10 cellular contexts compared by ENCODE assay signal in genomic region chr10:59879363-59879935, GRCh38. TPM values are rescaled to one million over a fixed set of nuclear protein-coding genes. Genes with fewer than 3 reads are reported as not detected.
DNase-seq lines count a peak whose midpoint lies in the region; ATAC-seq and TF ChIP-seq lines count a peak whose summit lies in the region.
"Had no signal": no experiment of that assay in that cellular context is flagged by ENCODE, and none has a peak within 500 bp of the region (broad histone marks: within the 10 kb centered on the region; RNA-seq: fewer than 3 reads in every experiment).

No MANE protein-coding gene starts in this region.

- no peaks in the 10 kb centered on the region for H3K9me2 ChIP-seq in Karpas-422 (replicated peaks; ENCODE audit: insufficient read depth, low read length)

- peak overlapping the region; percentile 17 for H3K4me3 Mint-ChIP-seq in activated T-cell treated with anti-CD3 and anti-CD28 coated beads, Interleukin-2, amount 50 U/mL, for 4 hours

- no peak for DNase-seq in activated T-cell treated with anti-CD3 and anti-CD28 coated beads, Interleukin-2, amount 50 U/mL, for 4 hours
- no peak for DNase-seq in activated T-cell treated with anti-CD3 and anti-CD28 coated beads, Interleukin-2, amount 50 U/mL, for 48 hours
- DNase-seq in Karpas-422 = no peak
- DNase-seq in stimulated activated naive CD8-positive, alpha-beta T cell treated with anti-CD3 and anti-CD28 coated beads, Interleukin-15, Interleukin-2, amounts not matched to agents 100 U/mL and 50 U/mL, for 24 hours = no peak
- DNase-seq in GDM1 (lab: John Stamatoyannopoulos, UW) = no peak
- DNase-seq in gastrocnemius medialis = no peak
- no peak for DNase-seq in NCI-H1694 treated with DMSO at 0.1 percent for 48 hours (lab: John Stamatoyannopoulos, UW)
- DNase-seq: activated gamma-delta T cell treated with Interleukin-2 at 50 U/mL for 16 hours, erythroblast had no signal

- H3K27ac ChIP-seq in Karpas-422 (ENCODE audit: low read length) (peak overlapping the region; percentile 82), gastrocnemius medialis (peak overlapping the region in 2 of 4 donors; percentile 12 to 38)

- H3K27me3 ChIP-seq in Karpas-422 (ENCODE audit: low read length) (no peaks in the 10 kb centered on the region), gastrocnemius medialis (no peaks in the 10 kb centered on the region)

- H3K4me1 ChIP-seq in Karpas-422 (ENCODE audit: low read length) (peaks cover 91% of the 10 kb centered on the region), gastrocnemius medialis (peaks cover 29 to 31% of the 10 kb centered on the region in 2 donors)

- peaks cover 9% of the 10 kb centered on the region for H3K36me3 Mint-ChIP-seq in activated T-cell treated with anti-CD3 and anti-CD28 coated beads, Interleukin-2, amount 50 U/mL, for 4 hours (ENCODE audit: insufficient read depth)

- peak in 1 of 2 donors; percentile 26 for ATAC-seq in activated T-cell treated with anti-CD3 and anti-CD28 coated beads, Interleukin-2, amount 50 U/mL, for 4 hours
- ATAC-seq in HG02678 (IDR thresholded peaks at IDR 0.05; ENCODE audit: unreplicated experiment) (peak; percentile 43), gastrocnemius medialis (no peak)
- peak; percentile 50 for ATAC-seq in stimulated activated naive CD8-positive, alpha-beta T cell treated with anti-CD3 and anti-CD28 coated beads, Interleukin-15, Interleukin-2, amounts not matched to agents 100 U/mL and 50 U/mL, for 24 hours

- TF ChIP-seq CTCF in gastrocnemius medialis (IDR thresholded peaks at IDR 0.05 in 4 of 5, conservative IDR thresholded peaks at IDR 0.05 in 1 of 5) = no peak

- H4K20me1 ChIP-seq in Karpas-422 (ENCODE audit: insufficient read depth, low read depth, low read length) = no peaks in the 10 kb centered on the region

- in situ Hi-C loops in gastrocnemius medialis (cut with MboI; ENCODE audit: low sequenced_read_pairs in 4 of 4) = no loop called here

- H3K4me2 ChIP-seq in Karpas-422 (ENCODE audit: low read depth, low read length, poor library complexity, severe bottlenecking) = peak overlapping the region; percentile 33

- no peaks in the 10 kb centered on the region for H3K36me3 ChIP-seq in Karpas-422 (ENCODE audit: insufficient read depth, low read length)
- no peaks in the 10 kb centered on the region for H3K36me3 ChIP-seq in gastrocnemius medialis

- TF ChIP-seq POLR2A in gastrocnemius medialis (IDR thresholded peaks at IDR 0.05) = no peak

- H3K79me2 ChIP-seq in Karpas-422 (ENCODE audit: low read length) = peaks cover 96% of the 10 kb centered on the region

- H3K9me3 Mint-ChIP-seq in activated T-cell treated with anti-CD3 and anti-CD28 coated beads, Interleukin-2, amount 50 U/mL, for 4 hours = no peaks in the 10 kb centered on the region

- no peak overlapping the region for H3K4me3 ChIP-seq in Karpas-422 (ENCODE audit: low read length)
- H3K4me3 ChIP-seq in gastrocnemius medialis = no peak overlapping the region

- intact Hi-C loops in gastrocnemius medialis (cut with DNase I; ENCODE audit: low total_unique reads) = no loop called here

- H3K9me3 ChIP-seq in Karpas-422 (ENCODE audit: low read length) (no peaks in the 10 kb centered on the region), gastrocnemius medialis (no peaks in the 10 kb centered on the region)

- H3K4me1 Mint-ChIP-seq in activated T-cell treated with anti-CD3 and anti-CD28 coated beads, Interleukin-2, amount 50 U/mL, for 4 hours (ENCODE audit: low read depth) = peaks cover 78% of the 10 kb centered on the region

- H3K27me3 Mint-ChIP-seq in activated T-cell treated with anti-CD3 and anti-CD28 coated beads, Interleukin-2, amount 50 U/mL, for 4 hours (ENCODE audit: low read depth) = no peaks in the 10 kb centered on the region

- no peak overlapping the region for H2AFZ ChIP-seq in Karpas-422 (ENCODE audit: low read length)

- H3K9ac ChIP-seq in Karpas-422 (ENCODE audit: low read length) = 0 out of 2 replicates have a peak overlapping the region, but pooled peaks have one; percentile 5

RNA-seq across cellular contexts. Expression of gene CCDC6, which starts 26.9 kb away (rescaled TPM):
- total RNA-seq in activated T-cell treated with anti-CD3 and anti-CD28 coated beads, Interleukin-2, amount 50 U/mL, for 4 hours = 10 to 100 TPM; 40.0 to 44.3 (median 40.9) TPM
- total RNA-seq in Karpas-422 (2014; rRNA removed; shearing (Covaris generic); ENCODE audit: low replicate concordance) = 25.7 and 50.9 TPM in 2 replicates
- 10 to 100 TPM; 26.6 to 43.3 (median 29.5) TPM for total RNA-seq in gastrocnemius medialis

Comparison
In these comparisons a context has a peak if more than half of its experiments do, and no peak if none do; other contexts are left out.
1. ATAC-seq: peak in HG02678 (single experiment) and stimulated activated naive CD8-positive, alpha-beta T cell treated with anti-CD3 and anti-CD28 coated beads, Interleukin-15, Interleukin-2, amounts not matched to agents 100 U/mL and 50 U/mL, for 24 hours (single experiment); none in gastrocnemius medialis (0 of 2).